Comparison of ENCODE assay signal across 1 cellular context in the genomic region with DNA sequence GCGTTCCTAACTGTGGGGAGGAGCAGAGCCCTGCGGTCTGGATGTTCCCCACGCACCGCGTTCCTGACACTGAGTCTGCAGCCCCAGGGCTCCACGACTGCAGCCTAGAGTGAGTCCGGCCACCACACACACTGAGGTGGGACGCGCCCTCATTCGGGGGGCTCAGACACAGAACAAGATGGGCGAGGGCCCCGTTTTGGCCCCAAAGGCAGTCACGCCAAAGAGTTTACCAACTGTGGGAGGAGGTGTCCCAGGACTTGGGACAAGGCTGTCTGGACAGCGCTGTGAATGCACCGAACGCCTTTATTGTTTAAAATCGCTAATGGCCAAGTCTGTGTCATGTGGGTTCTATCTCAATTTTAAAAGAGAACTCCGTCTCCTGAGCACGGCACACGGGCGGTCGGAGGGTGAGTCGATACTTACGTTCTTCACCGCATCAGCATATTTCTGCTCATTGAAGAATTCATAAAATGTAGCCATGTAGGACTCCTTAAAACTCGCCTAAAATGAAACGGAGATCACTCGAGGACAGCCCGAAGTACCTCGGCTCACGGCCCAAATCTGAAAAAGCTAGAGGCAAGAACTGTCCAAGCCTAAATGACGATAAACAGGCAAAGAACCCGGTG.
TF ChIP-seq lines count a peak whose summit lies in the region.

No MANE protein-coding gene starts in this region.

TF ChIP-seq in IMR-90, 13 proteins besides CTCF, POLR2A, EP300 and RAD21 (continued from another document):
- TF ChIP-seq, protein P1, sequence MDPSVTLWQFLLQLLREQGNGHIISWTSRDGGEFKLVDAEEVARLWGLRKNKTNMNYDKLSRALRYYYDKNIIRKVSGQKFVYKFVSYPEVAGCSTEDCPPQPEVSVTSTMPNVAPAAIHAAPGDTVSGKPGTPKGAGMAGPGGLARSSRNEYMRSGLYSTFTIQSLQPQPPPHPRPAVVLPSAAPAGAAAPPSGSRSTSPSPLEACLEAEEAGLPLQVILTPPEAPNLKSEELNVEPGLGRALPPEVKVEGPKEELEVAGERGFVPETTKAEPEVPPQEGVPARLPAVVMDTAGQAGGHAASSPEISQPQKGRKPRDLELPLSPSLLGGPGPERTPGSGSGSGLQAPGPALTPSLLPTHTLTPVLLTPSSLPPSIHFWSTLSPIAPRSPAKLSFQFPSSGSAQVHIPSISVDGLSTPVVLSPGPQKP (IDR thresholded peaks at IDR 0.05; ENCODE audit: borderline replicate concordance, low read depth, low read length) = no peak
- TF ChIP-seq MAFK (IDR thresholded peaks at IDR 0.05; ENCODE audit: low read depth, low read length) (peak; percentile 50), RCOR1 (IDR thresholded peaks at IDR 0.05; ENCODE audit: insufficient replicate concordance, low read length) (no peak)
